ENCODE assay signal across 20 cellular contexts in the genomic region with DNA sequence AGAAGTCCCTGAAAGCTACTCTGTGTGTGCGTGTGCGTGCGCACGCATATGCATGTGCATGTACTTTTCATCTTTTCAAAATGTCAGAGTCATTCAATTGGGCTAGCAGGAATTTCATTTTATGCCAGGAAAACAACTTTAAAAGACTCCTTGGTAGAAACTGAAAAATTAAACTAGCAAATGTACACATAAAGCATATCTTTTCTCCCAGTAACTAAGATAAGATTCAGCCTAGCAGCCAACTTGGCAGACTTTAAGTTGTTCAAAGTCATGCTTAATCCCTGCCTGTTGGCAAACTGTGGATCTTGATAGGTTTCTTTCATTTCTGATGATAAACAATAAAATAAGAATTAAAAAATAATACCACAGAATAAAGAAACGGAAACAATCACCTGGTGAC.
"Had no signal": no experiment of that assay in that cellular context is flagged by ENCODE, and none has a peak within 500 bp of the region (broad histone marks: within the 10 kb centered on the region; RNA-seq: fewer than 3 reads in every experiment).

No MANE protein-coding gene starts in this region.

- H3K27ac ChIP-seq: RWPE1 had no signal

- H3K9ac ChIP-seq: SK-N-SH had no signal

- DNase-seq: IMR-90, Karpas-422, KG1, MM.1S, NCI-H1092 treated with DMSO at 0.1 percent for 48 hours, NCI-H1436, NCI-H187 treated with DMSO at 0.1 percent for 48 hours, NCI-H2029 treated with DMSO at 0.1 percent for 48 hours, NCI-H2107, NCI-H2227 treated with DMSO at 0.1 percent for 48 hours, NCI-H446, NCI-H510A, NCI-H524 treated with DMSO at 0.1 percent for 48 hours, NCI-H69, NCI-H774, SHP77, SK-N-SH, SW 1271 had no signal

- H3K9me3 ChIP-seq: SK-N-SH had no signal

- ATAC-seq: HepG2 had no signal

- H3K4me2 ChIP-seq: SK-N-SH had no signal
